25 cellular contexts compared by ENCODE assay signal in the genomic region with DNA sequence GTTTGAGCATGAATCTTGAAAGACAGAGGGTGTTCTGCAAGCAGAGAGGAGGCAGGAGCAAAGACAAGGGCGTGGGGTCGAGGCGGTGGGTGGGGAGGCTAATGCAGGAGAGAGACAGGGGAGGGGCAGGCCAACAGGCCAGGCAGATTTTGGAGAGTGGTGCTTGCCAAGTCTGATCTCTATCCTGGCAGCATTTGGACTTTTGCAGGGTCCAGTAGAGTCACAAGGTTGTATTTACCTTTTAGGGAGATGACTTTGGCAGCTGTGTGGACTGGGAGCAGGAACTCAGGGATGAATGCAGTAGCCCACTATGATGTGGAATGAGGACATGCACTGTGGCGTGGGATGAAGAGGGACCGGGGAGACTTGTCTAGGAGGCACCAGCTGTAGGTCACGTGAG. TPM values are rescaled to one million over a fixed set of nuclear protein-coding genes. Genes with fewer than 3 reads are reported as not detected.
DNase-seq lines count a peak whose midpoint lies in the region; ATAC-seq and TF ChIP-seq lines count a peak whose summit lies in the region.
"Had no signal": no experiment of that assay in that cellular context is flagged by ENCODE, and none has a peak within 500 bp of the region (broad histone marks: within the 10 kb centered on the region; RNA-seq: fewer than 3 reads in every experiment).

No MANE protein-coding gene starts in this region.

- CTCF ChIA-PET in activated CD4-positive, alpha-beta T cell treated with anti-CD3 and anti-CD28 coated beads for 36 hours (lab: Charles Lee): interaction anchor here (0.7 kb wide), 1 partner anchor 252 kb away, joined by 3 read pairs; no protein-coding TSS in a partner anchor
- CTCF ChIA-PET in naive thymus-derived CD4-positive, alpha-beta T cell (lab: Charles Lee): no interaction called here

- H3K27me3 Mint-ChIP-seq in activated CD4-positive, alpha-beta T cell treated with anti-CD3 and anti-CD28 coated beads for 36 hours: no peaks in the 10 kb centered on the region
- no peaks in the 10 kb centered on the region for H3K27me3 Mint-ChIP-seq in stimulated activated naive CD8-positive, alpha-beta T cell treated with anti-CD3 and anti-CD28 coated beads, Interleukin-15, Interleukin-2, amounts not matched to agents 100 ng/mL and 50 ng/mL, for 24 hours
- no peaks in the 10 kb centered on the region for H3K27me3 Mint-ChIP-seq in stimulated activated naive CD8-positive, alpha-beta T cell treated with anti-CD3 and anti-CD28 coated beads, Interleukin-15, amount 100 ng/mL, for 72 hours
- H3K27me3 Mint-ChIP-seq in naive thymus-derived CD4-positive, alpha-beta T cell: no peaks in the 10 kb centered on the region
- H3K27me3 Mint-ChIP-seq in mesothelial cell of epicardium (ENCODE audit: low read depth): no peaks in the 10 kb centered on the region
- no peaks in the 10 kb centered on the region for H3K27me3 Mint-ChIP-seq in CD14-positive monocyte (ENCODE audit: low read depth in 3 of 3)
- H3K27me3 Mint-ChIP-seq: CD8-positive, alpha-beta memory T cell had no signal

- no peaks in the 10 kb centered on the region for H3K9me3 Mint-ChIP-seq in activated CD4-positive, alpha-beta T cell treated with anti-CD3 and anti-CD28 coated beads for 36 hours (ENCODE audit: low read depth)
- H3K9me3 Mint-ChIP-seq in stimulated activated naive CD8-positive, alpha-beta T cell treated with anti-CD3 and anti-CD28 coated beads, Interleukin-15, Interleukin-2, amounts not matched to agents 100 ng/mL and 50 ng/mL, for 24 hours: no peaks in the 10 kb centered on the region
- no peaks in the 10 kb centered on the region for H3K9me3 Mint-ChIP-seq in stimulated activated naive CD8-positive, alpha-beta T cell treated with anti-CD3 and anti-CD28 coated beads, Interleukin-15, amount 100 ng/mL, for 72 hours
- H3K9me3 Mint-ChIP-seq in naive thymus-derived CD4-positive, alpha-beta T cell: no peaks in the 10 kb centered on the region
- H3K9me3 Mint-ChIP-seq in mesothelial cell of epicardium (peaks cover 6% of the 10 kb centered on the region), CD14-positive monocyte (no peaks in the 10 kb centered on the region)
- H3K9me3 Mint-ChIP-seq: CD8-positive, alpha-beta memory T cell had no signal

- ATAC-seq in activated CD4-positive, alpha-beta T cell treated with anti-CD3 and anti-CD28 coated beads for 36 hours: no peak
- no peak for ATAC-seq in stimulated activated naive CD8-positive, alpha-beta T cell treated with anti-CD3 and anti-CD28 coated beads, Interleukin-15, amount 100 ng/mL, for 72 hours
- no peak for ATAC-seq in naive thymus-derived CD4-positive, alpha-beta T cell
- no peak for ATAC-seq in HG03439 (IDR thresholded peaks at IDR 0.05; ENCODE audit: unreplicated experiment)
- ATAC-seq: GM23338, Panc1 had no signal

- H3K36me3 ChIP-seq in naive thymus-derived CD4-positive, alpha-beta T cell (ENCODE audit: control insufficient read depth in 2 of 3, insufficient read depth in 3 of 3, low read length in 3 of 3): peaks cover 0 to 60% (median 7%) of the 10 kb centered on the region in 3 experiments

- peak overlapping the region; percentile 7 for H3K27ac ChIP-seq in naive thymus-derived CD4-positive, alpha-beta T cell (ENCODE audit: low read depth, low read length)
- H3K27ac ChIP-seq: 22Rv1, BLaER1, SJSA1 had no signal

- POLR2A ChIA-PET in activated CD4-positive, alpha-beta T cell treated with anti-CD3 and anti-CD28 coated beads for 36 hours (lab: Charles Lee): no interaction called here
- POLR2A ChIA-PET in naive thymus-derived CD4-positive, alpha-beta T cell (lab: Charles Lee): interaction anchor here (1.4 kb wide), 1 partner anchor 14 kb away, joined by 3 read pairs; no protein-coding TSS in a partner anchor

- no peak overlapping the region for H3K4me3 Mint-ChIP-seq in activated CD4-positive, alpha-beta T cell treated with anti-CD3 and anti-CD28 coated beads for 36 hours
- H3K4me3 Mint-ChIP-seq in stimulated activated naive CD8-positive, alpha-beta T cell treated with anti-CD3 and anti-CD28 coated beads, Interleukin-15, Interleukin-2, amounts not matched to agents 100 ng/mL and 50 ng/mL, for 24 hours: no peak overlapping the region
- H3K4me3 Mint-ChIP-seq in stimulated activated naive CD8-positive, alpha-beta T cell treated with anti-CD3 and anti-CD28 coated beads, Interleukin-15, amount 100 ng/mL, for 72 hours: no peak overlapping the region
- H3K4me3 Mint-ChIP-seq in naive thymus-derived CD4-positive, alpha-beta T cell: no peak overlapping the region
- H3K4me3 Mint-ChIP-seq in mesothelial cell of epicardium (no peak overlapping the region), CD14-positive monocyte (no peak overlapping the region)
- H3K4me3 Mint-ChIP-seq: GM23338 had no signal

- no peaks in the 10 kb centered on the region for H3K27me3 ChIP-seq in naive thymus-derived CD4-positive, alpha-beta T cell (ENCODE audit: control insufficient read depth in 2 of 2, insufficient read depth in 2 of 2, low read length in 2 of 2)
- H3K27me3 ChIP-seq: BLaER1, SJSA1 had no signal

- H3K4me3 ChIP-seq in naive thymus-derived CD4-positive, alpha-beta T cell (ENCODE audit: low read length): no peak overlapping the region
- H3K4me3 ChIP-seq: BLaER1, GM23338, SJSA1 had no signal

- DNase-seq in activated CD4-positive, alpha-beta T cell treated with anti-CD3 and anti-CD28 coated beads for 36 hours: no peak
- no peak for DNase-seq in activated CD4-positive, alpha-beta T cell treated with anti-CD3 and anti-CD28 coated beads for 4 hours
- no peak for DNase-seq in stimulated activated naive CD8-positive, alpha-beta T cell treated with anti-CD3 and anti-CD28 coated beads, Interleukin-15, amount 100 ng/mL, for 72 hours
- no peak for DNase-seq in naive thymus-derived CD4-positive, alpha-beta T cell
- DNase-seq in mesothelial cell of epicardium (ENCODE audit: low spot score in 2 of 2, unreplicated experiment in 2 of 2) (no peak), CD14-positive monocyte (ENCODE audit: low spot score) (no peak)
- DNase-seq: ACHN; Calu3; CD8-positive, alpha-beta memory T cell; DMS153; HCEC 1CT; KG1; NCI-H1092 treated with DMSO at 0.1 percent for 48 hours; NCI-H1436 treated with DMSO at 0.1 percent for 48 hours; NCI-H2029; NCI-H345; NCI-H524; NCI-H774 had no signal

- H3K9me3 ChIP-seq in naive thymus-derived CD4-positive, alpha-beta T cell (ENCODE audit: control insufficient read depth in 2 of 3, low read length in 3 of 3): no peaks in the 10 kb centered on the region
- H3K9me3 ChIP-seq: SJSA1 had no signal

- TF ChIP-seq CTCF in mesothelial cell of epicardium (IDR thresholded peaks at IDR 0.05; ENCODE audit: unreplicated experiment) (no peak), CD14-positive monocyte (IDR thresholded peaks at IDR 0.05) (no peak)

- H3K36me3 Mint-ChIP-seq in activated CD4-positive, alpha-beta T cell treated with anti-CD3 and anti-CD28 coated beads for 36 hours (ENCODE audit: low read depth): peaks cover 39% of the 10 kb centered on the region
- peaks cover 61% of the 10 kb centered on the region for H3K36me3 Mint-ChIP-seq in stimulated activated naive CD8-positive, alpha-beta T cell treated with anti-CD3 and anti-CD28 coated beads, Interleukin-15, Interleukin-2, amounts not matched to agents 100 ng/mL and 50 ng/mL, for 24 hours (ENCODE audit: low read depth)
- H3K36me3 Mint-ChIP-seq in naive thymus-derived CD4-positive, alpha-beta T cell: peaks cover 14 to 37% (median 30%) of the 10 kb centered on the region in 5 donors
- peaks cover 46% of the 10 kb centered on the region for H3K36me3 Mint-ChIP-seq in mesothelial cell of epicardium
- H3K36me3 Mint-ChIP-seq in CD14-positive monocyte: peaks cover 49 to 65% of the 10 kb centered on the region in 2 donors

- intact Hi-C loops in activated CD4-positive, alpha-beta T cell treated with anti-CD3 and anti-CD28 coated beads for 36 hours (cut with DNase I, micrococcal nuclease): no loop called here
- intact Hi-C loops in naive thymus-derived CD4-positive, alpha-beta T cell (cut with micrococcal nuclease): no loop called here
- intact Hi-C loops in CD14-positive monocyte (cut with micrococcal nuclease): no loop called here

- peak overlapping the region; percentile 6 for H3K27ac Mint-ChIP-seq in activated CD4-positive, alpha-beta T cell treated with anti-CD3 and anti-CD28 coated beads for 36 hours
- H3K27ac Mint-ChIP-seq in stimulated activated naive CD8-positive, alpha-beta T cell treated with anti-CD3 and anti-CD28 coated beads, Interleukin-15, Interleukin-2, amounts not matched to agents 100 ng/mL and 50 ng/mL, for 24 hours: peak overlapping the region; percentile 31
- peak overlapping the region in 1 of 2 donors; percentile 0 for H3K27ac Mint-ChIP-seq in stimulated activated naive CD8-positive, alpha-beta T cell treated with anti-CD3 and anti-CD28 coated beads, Interleukin-15, amount 100 ng/mL, for 72 hours
- H3K27ac Mint-ChIP-seq in naive thymus-derived CD4-positive, alpha-beta T cell: peak overlapping the region in 2 of 9 donors; percentile 24 to 56
- H3K27ac Mint-ChIP-seq in mesothelial cell of epicardium (no peak overlapping the region), CD14-positive monocyte (peak overlapping the region in 1 of 7 donors; percentile 62)
- H3K27ac Mint-ChIP-seq: GM23338 had no signal

- H3K4me1 Mint-ChIP-seq in activated CD4-positive, alpha-beta T cell treated with anti-CD3 and anti-CD28 coated beads for 36 hours: peaks cover 6% of the 10 kb centered on the region
- H3K4me1 Mint-ChIP-seq in stimulated activated naive CD8-positive, alpha-beta T cell treated with anti-CD3 and anti-CD28 coated beads, Interleukin-15, Interleukin-2, amounts not matched to agents 100 ng/mL and 50 ng/mL, for 24 hours (ENCODE audit: low read depth): no peaks in the 10 kb centered on the region
- H3K4me1 Mint-ChIP-seq in stimulated activated naive CD8-positive, alpha-beta T cell treated with anti-CD3 and anti-CD28 coated beads, Interleukin-15, amount 100 ng/mL, for 72 hours: peaks cover 6% of the 10 kb centered on the region
- H3K4me1 Mint-ChIP-seq in naive thymus-derived CD4-positive, alpha-beta T cell: peaks cover 0 to 15% (median 8%) of the 10 kb centered on the region in 7 donors
- no peaks in the 10 kb centered on the region for H3K4me1 Mint-ChIP-seq in mesothelial cell of epicardium
- peaks cover 7% of the 10 kb centered on the region for H3K4me1 Mint-ChIP-seq in CD14-positive monocyte
- H3K4me1 Mint-ChIP-seq: GM23338 had no signal

- no peaks in the 10 kb centered on the region for H3K4me1 ChIP-seq in naive thymus-derived CD4-positive, alpha-beta T cell (ENCODE audit: control insufficient read depth in 2 of 2, insufficient read depth in 2 of 2, low read length in 2 of 2)
- H3K4me1 ChIP-seq: BLaER1, SJSA1 had no signal

RNA-seq across cellular contexts. Expression of gene CEP192, which starts 15.7 kb away (rescaled TPM):
- total RNA-seq in activated CD4-positive, alpha-beta T cell treated with anti-CD3 and anti-CD28 coated beads for 36 hours: 10 to 100 TPM; 36.0 to 39.3 TPM
- total RNA-seq in naive thymus-derived CD4-positive, alpha-beta T cell: 10 to 100 TPM; 30.9 to 45.0 (median 39.7) TPM
- polyA plus RNA-seq in naive thymus-derived CD4-positive, alpha-beta T cell: 1 to 10 TPM; 5.6 to 9.1 TPM
- total RNA-seq in mesothelial cell of epicardium: 32.7 to 36.5 TPM (median 34.6 TPM) in 3 replicates
- 1 to 10 TPM; 3.0 to 3.7 TPM for polyA plus RNA-seq in CD14-positive monocyte

RNA-seq across cellular contexts. Expression of gene SEH1L, which starts 27.7 kb away (rescaled TPM):
- total RNA-seq in activated CD4-positive, alpha-beta T cell treated with anti-CD3 and anti-CD28 coated beads for 36 hours: 100 to 1,000 TPM; 100 to 107 TPM
- 10 to 100 TPM; 32.7 to 54.2 (median 34.2) TPM for total RNA-seq in naive thymus-derived CD4-positive, alpha-beta T cell
- polyA plus RNA-seq in naive thymus-derived CD4-positive, alpha-beta T cell: 10 to 100 TPM; 28.4 to 34.1 TPM
- total RNA-seq in mesothelial cell of epicardium: 50.5 to 51.5 TPM (median 50.7 TPM) in 3 replicates
- polyA plus RNA-seq in CD14-positive monocyte: 10 to 100 TPM; 25.9 to 26.9 TPM
